Comparison of ENCODE assay signal across 23 cellular contexts in genomic region chr4:174210354-174210753, GRCh38.
DNase-seq lines count a peak whose midpoint lies in the region; ATAC-seq, FAIRE-seq and TF ChIP-seq lines count a peak whose summit lies in the region.
"Had no signal": no experiment of that assay in that cellular context is flagged by ENCODE, and none has a peak within 500 bp of the region (broad histone marks: within the 10 kb centered on the region; RNA-seq: fewer than 3 reads in every experiment).

No MANE protein-coding gene starts in this region.

- in situ Hi-C loops in Panc1 (cut with HindIII; ENCODE audit: low pct_unique_long_range_greater_than_20kb, low sequenced_read_pairs), result no loop called here

- TF ChIP-seq RAD21 in A549 (conservative IDR thresholded peaks at IDR 0.05 in 1 of 2, IDR thresholded peaks at IDR 0.05 in 1 of 2), result no peak

- H3K27ac ChIP-seq in A549, result no peak overlapping the region
- no peak overlapping the region for H3K27ac ChIP-seq in GM23338 (ENCODE audit: low read depth)
- no peak overlapping the region for H3K27ac ChIP-seq in Panc1 (ENCODE audit: low read length)
- H3K27ac ChIP-seq in endodermal cell (ENCODE audit: low read depth, low read length), result no peak overlapping the region
- H3K27ac ChIP-seq: KMS-11, prostate gland, skin epidermis, thyroid gland had no signal

- peaks cover 3% of the 10 kb centered on the region; the same call in 1 of the 3 replicates for H3K9me3 Mint-ChIP-seq in GM23338
- H3K9me3 Mint-ChIP-seq in endodermal cell, result no peaks in the 10 kb centered on the region
- no peaks in the 10 kb centered on the region for H3K9me3 Mint-ChIP-seq in activated T-cell treated with anti-CD3 and anti-CD28 coated beads, Interleukin-2, amount 50 U/mL, for 72 hours
- H3K9me3 Mint-ChIP-seq in naive thymus-derived CD8-positive, alpha-beta T cell, result peaks cover 0 to 11% (median 0%) of the 10 kb centered on the region in 9 donors

- POLR2A ChIA-PET in A549 (lab: Yijun Ruan, JAX), result no interaction called here
- POLR2A ChIA-PET in Panc1 (lab: Charles Lee), result no interaction called here
- POLR2A ChIA-PET in naive thymus-derived CD8-positive, alpha-beta T cell (lab: Charles Lee), result no interaction called here

- H3K36me3 Mint-ChIP-seq in GM23338 (ENCODE audit: low read depth) (no peaks in the 10 kb centered on the region), endodermal cell (ENCODE audit: low read depth) (no peaks in the 10 kb centered on the region)
- no peaks in the 10 kb centered on the region for H3K36me3 Mint-ChIP-seq in activated T-cell treated with anti-CD3 and anti-CD28 coated beads, Interleukin-2, amount 50 U/mL, for 72 hours (ENCODE audit: insufficient read depth in 2 of 2)
- peaks cover 0 to 10% (median 10%) of the 10 kb centered on the region in 3 donors for H3K36me3 Mint-ChIP-seq in naive thymus-derived CD8-positive, alpha-beta T cell
- H3K36me3 Mint-ChIP-seq: activated naive CD8-positive, alpha-beta T cell had no signal

- no peak overlapping the region for H3K4me2 ChIP-seq in A549
- no peak overlapping the region for H3K4me2 ChIP-seq in GM23338
- H3K4me2 ChIP-seq: KMS-11 had no signal

- no peak for TF ChIP-seq POLR2A in A549 (IDR thresholded peaks at IDR 0.05; ENCODE audit: low read length)

- H3K36me3 ChIP-seq in GM23338 (ENCODE audit: insufficient read depth), result no peaks in the 10 kb centered on the region
- no peaks in the 10 kb centered on the region for H3K36me3 ChIP-seq in Panc1 (ENCODE audit: control insufficient read depth, insufficient read depth, low read length)
- H3K36me3 ChIP-seq in endodermal cell (ENCODE audit: control insufficient read depth, insufficient read depth, low read length), result no peaks in the 10 kb centered on the region
- H3K36me3 ChIP-seq: prostate gland, thyroid gland had no signal

- H3K4me3 ChIP-seq in A549 (no peak overlapping the region), GM23338 (no peak overlapping the region), Panc1 (ENCODE audit: low read depth in 2 of 2, low read length in 2 of 2) (no peak overlapping the region), endodermal cell (ENCODE audit: low read length) (no peak overlapping the region)
- H3K4me3 ChIP-seq: prostate gland, skin epidermis, thyroid gland had no signal

- H3K79me2 ChIP-seq in GM23338 (replicated peaks; ENCODE audit: insufficient read depth), result no peaks in the 10 kb centered on the region

- TF ChIP-seq CTCF in A549 (IDR thresholded peaks at IDR 0.05) (no peak), GM23338 (conservative IDR thresholded peaks at IDR 0.05; ENCODE audit: low read depth in 2 of 2) (peak; percentile 31 to 56; a peak in 3 of 4 replicates), Panc1 (IDR thresholded peaks at IDR 0.05) (peak; percentile 30), endodermal cell (conservative IDR thresholded peaks at IDR 0.05) (peak; percentile 57)

- H2AFZ ChIP-seq in GM23338, result no peak overlapping the region

- H3K4me3 Mint-ChIP-seq in GM23338 (no peak overlapping the region), endodermal cell (no peak overlapping the region)
- no peak overlapping the region for H3K4me3 Mint-ChIP-seq in activated T-cell treated with anti-CD3 and anti-CD28 coated beads, Interleukin-2, amount 50 U/mL, for 72 hours
- H3K4me3 Mint-ChIP-seq in naive thymus-derived CD8-positive, alpha-beta T cell, result no peak overlapping the region
- H3K4me3 Mint-ChIP-seq: activated naive CD8-positive, alpha-beta T cell had no signal

- H3K27me3 Mint-ChIP-seq in GM23338 (ENCODE audit: insufficient read depth, low read depth, poor library complexity), result peaks cover 52% of the 10 kb centered on the region
- H3K27me3 Mint-ChIP-seq in endodermal cell (ENCODE audit: insufficient read depth), result peaks cover 75% of the 10 kb centered on the region
- peaks cover 78% of the 10 kb centered on the region for H3K27me3 Mint-ChIP-seq in activated T-cell treated with anti-CD3 and anti-CD28 coated beads, Interleukin-2, amount 50 U/mL, for 72 hours (ENCODE audit: low read depth)
- H3K27me3 Mint-ChIP-seq in naive thymus-derived CD8-positive, alpha-beta T cell, result peaks cover 51 to 81% (median 62%) of the 10 kb centered on the region in 5 donors

- H3K27ac Mint-ChIP-seq in GM23338 (no peak overlapping the region), endodermal cell (no peak overlapping the region)
- no peak overlapping the region for H3K27ac Mint-ChIP-seq in activated T-cell treated with anti-CD3 and anti-CD28 coated beads, Interleukin-2, amount 50 U/mL, for 72 hours
- H3K27ac Mint-ChIP-seq in naive thymus-derived CD8-positive, alpha-beta T cell, result no peak overlapping the region
- H3K27ac Mint-ChIP-seq: activated naive CD8-positive, alpha-beta T cell had no signal

- no TSS peak for BruUV-seq in Panc1 (replicated peaks; lab: Mats Ljungman, UMichigan)

- H3K9me3 ChIP-seq in A549, result no peaks in the 10 kb centered on the region
- H3K9me3 ChIP-seq in Panc1 (ENCODE audit: control insufficient read depth, insufficient read depth, low read depth, low read length), result no peaks in the 10 kb centered on the region
- no peaks in the 10 kb centered on the region for H3K9me3 ChIP-seq in endodermal cell (ENCODE audit: control insufficient read depth, low read length)
- H3K9me3 ChIP-seq: prostate gland, thyroid gland had no signal

- intact Hi-C loops in Panc1 (cut with micrococcal nuclease; ENCODE audit: unreplicated experiment), result loop anchor here (5.0 kb wide), 1 partner anchor 427 kb away; no protein-coding TSS in a partner anchor

- H3K9ac ChIP-seq in endodermal cell (ENCODE audit: extremely low read depth, low read length, poor library complexity, severe bottlenecking), result no peak overlapping the region
- H3K9ac ChIP-seq: KMS-11 had no signal

- 73% methylated on average over 2 of the region's 2 CpGs for WGBS in A549 (ENCODE audit: missing lambda C conversion rate)
- 44% methylated on average over 2 of the region's 2 CpGs; no CpG with 5 or more reads in 1 of the 2 experiments for WGBS in endodermal cell (ENCODE audit: insufficient coverage in 1 of 2, insufficient read length in 1 of 2), 2 experiments

- no peak for FAIRE-seq in A549 (lab: Jason Lieb, UNC)

- no peaks in the 10 kb centered on the region for H3K9me2 ChIP-seq in GM23338 (ENCODE audit: insufficient read depth)

- no peaks in the 10 kb centered on the region for H3K4me1 ChIP-seq in A549
- peaks cover 29% of the 10 kb centered on the region for H3K4me1 ChIP-seq in GM23338 (ENCODE audit: insufficient read depth)
- no peaks in the 10 kb centered on the region for H3K4me1 ChIP-seq in Panc1 (ENCODE audit: control insufficient read depth, insufficient read depth, low read length)
- peaks cover 3% of the 10 kb centered on the region for H3K4me1 ChIP-seq in endodermal cell (ENCODE audit: control insufficient read depth, insufficient read depth, low read length)

- CTCF ChIA-PET in A549 (lab: Yijun Ruan, JAX) (no interaction called here), Panc1 (lab: Charles Lee) (no interaction called here)

- ATAC-seq in A549 (peak; percentile 68 to 75; a peak in 4 of 6 replicates), GM23338 (peak; percentile 81), Panc1 (no peak), GM18858 (IDR thresholded peaks at IDR 0.05; ENCODE audit: unreplicated experiment) (no peak)
- no peak for ATAC-seq in activated T-cell treated with anti-CD3 and anti-CD28 coated beads, Interleukin-2, amount 50 U/mL, for 72 hours (replicated peaks in 1 of 2)
- ATAC-seq in naive thymus-derived CD8-positive, alpha-beta T cell, result no peak
- ATAC-seq: left lobe of liver; stimulated activated naive CD8-positive, alpha-beta T cell treated with anti-CD3 and anti-CD28 coated beads, Interleukin-15, Interleukin-2, amounts not matched to agents 100 U/mL and 50 U/mL, for 24 hours had no signal

- DNase-seq in A549 (ENCODE audit: low read depth in 1 of 2, low spot score in 1 of 2) (no peak), GM23338 (ENCODE audit: low spot score) (peak; percentile 67), Panc1 (ENCODE audit: low read depth, low spot score) (no peak), endodermal cell (peak; percentile 76)
- no peak for DNase-seq in activated T-cell treated with anti-CD3 and anti-CD28 coated beads, Interleukin-2, amount 50 U/mL, for 72 hours
- no peak for DNase-seq in stimulated activated naive CD4-positive, alpha-beta T cell treated with Interleukin-2 at 50 U/mL for 16 hours (lab: John Stamatoyannopoulos, UW)
- DNase-seq in naive thymus-derived CD8-positive, alpha-beta T cell, result no peak
- DNase-seq: activated T-cell treated with anti-CD3 and anti-CD28 coated beads, Interleukin-2, amount 50 U/mL, for 48 hours; GDM1; GOT3; NCI-H1105 treated with DMSO at 0.1 percent for 48 hours; NCI-H2171 treated with DMSO at 0.1 percent for 48 hours; NCI-H526 treated with DMSO at 0.1 percent for 48 hours; SHP77 treated with DMSO at 0.1 percent for 48 hours; stimulated activated CD4-positive, alpha-beta T cell treated with anti-CD3 and anti-CD28 coated beads, Interleukin-2, amount 100 ng/mL, for 48 hours; stimulated activated naive CD8-positive, alpha-beta T cell treated with anti-CD3 and anti-CD28 coated beads, Interleukin-15, Interleukin-2, amounts not matched to agents 100 U/mL and 50 U/mL, for 24 hours; thyroid gland had no signal

- no peak for TF ChIP-seq EP300 in A549 (IDR thresholded peaks at IDR 0.05)

- 0 out of 2 replicates have a peak, but pooled peaks cover 13% of the 10 kb centered on the region for H4K20me1 ChIP-seq in GM23338 (replicated peaks; ENCODE audit: insufficient read depth)

- H3F3A ChIP-seq in GM23338 (replicated peaks; ENCODE audit: low read depth), result no peaks in the 10 kb centered on the region

- H3K27me3 ChIP-seq in GM23338 (ENCODE audit: insufficient read depth) (peaks cover 72% of the 10 kb centered on the region), Panc1 (ENCODE audit: control insufficient read depth, insufficient read depth, low read length) (no peaks in the 10 kb centered on the region), endodermal cell (ENCODE audit: control insufficient read depth, insufficient read depth, low read length, poor library complexity, severe bottlenecking) (peaks cover 94% of the 10 kb centered on the region)

- peaks cover 28% of the 10 kb centered on the region for H3K4me1 Mint-ChIP-seq in GM23338
- peaks cover 29% of the 10 kb centered on the region for H3K4me1 Mint-ChIP-seq in endodermal cell
- peaks cover 27% of the 10 kb centered on the region for H3K4me1 Mint-ChIP-seq in activated T-cell treated with anti-CD3 and anti-CD28 coated beads, Interleukin-2, amount 50 U/mL, for 72 hours (ENCODE audit: low read depth)
- peaks cover 15 to 32% (median 27%) of the 10 kb centered on the region in 4 donors for H3K4me1 Mint-ChIP-seq in naive thymus-derived CD8-positive, alpha-beta T cell

TF ChIP-seq in A549, 52 proteins besides CTCF, POLR2A, EP300 and RAD21 (continues in another document):
- TF ChIP-seq ZFP36 (IDR thresholded peaks at IDR 0.05; ENCODE audit: borderline replicate concordance, partially characterized antibody) (no peak), RCOR1 (IDR thresholded peaks at IDR 0.05; ENCODE audit: low read depth, low read length) (no peak), PHF8 (IDR thresholded peaks at IDR 0.05; ENCODE audit: borderline replicate concordance, low read depth) (no peak)

TF ChIP-seq in GM23338, 12 proteins besides CTCF, POLR2A, EP300 and RAD21 (continues in another document):
- TF ChIP-seq CREB1 (CRISPR knock-in tag; IDR thresholded peaks at IDR 0.05; ENCODE audit: low read depth) (no peak), STAT1 (IDR thresholded peaks at IDR 0.05; ENCODE audit: unreplicated experiment) (no peak)

Comparison
In these comparisons a context has a peak if more than half of its experiments do, and no peak if none do; other contexts are left out.
1. ATAC-seq: peak in A549 (2 of 2) and GM23338 (single experiment); none in Panc1 (single experiment), activated T-cell treated with anti-CD3 and anti-CD28 coated beads, Interleukin-2, amount 50 U/mL, for 72 hours (0 of 2), naive thymus-derived CD8-positive, alpha-beta T cell (0 of 2) and GM18858 (single experiment).
2. DNase-seq: peak in GM23338 (single experiment) and endodermal cell (single experiment); none in A549 (0 of 2), Panc1 (single experiment), activated T-cell treated with anti-CD3 and anti-CD28 coated beads, Interleukin-2, amount 50 U/mL, for 72 hours (0 of 2), stimulated activated naive CD4-positive, alpha-beta T cell treated with Interleukin-2 at 50 U/mL for 16 hours (single experiment) and naive thymus-derived CD8-positive, alpha-beta T cell (0 of 10).